In genomic region chr1:63773815-63774616, GRCh38 we compare ENCODE assay signal across 1 cellular context.
A peak's percentile ranks its signal among the peaks of the same experiment; 100 is the strongest.
TF ChIP-seq lines count a peak whose summit lies in the region.

TSS of gene ROR1 (plus strand) at chr1:63774017.

TF ChIP-seq in WTC11, 78 proteins besides CTCF, POLR2A, EP300 and RAD21 (continued from another document and continues in another):
- TF ChIP-seq PRDM15 (CRISPR knock-in tag; IDR thresholded peaks at IDR 0.05) (no peak), TEAD1 (CRISPR knock-in tag; IDR thresholded peaks at IDR 0.05) (no peak; the same call in none of the 2 replicates), NFATC4 (CRISPR knock-in tag; IDR thresholded peaks at IDR 0.05) (no peak), ZNF425 (CRISPR knock-in tag; conservative IDR thresholded peaks at IDR 0.05) (no peak), FOXP1 (CRISPR knock-in tag; IDR thresholded peaks at IDR 0.05; ENCODE audit: borderline replicate concordance) (peak; percentile 94), MLX (CRISPR knock-in tag; IDR thresholded peaks at IDR 0.05) (no peak), ZNF121 (CRISPR knock-in tag; IDR thresholded peaks at IDR 0.05) (no peak), GTF2I (CRISPR knock-in tag; conservative IDR thresholded peaks at IDR 0.05) (no peak), ARID4B (CRISPR knock-in tag; IDR thresholded peaks at IDR 0.05; ENCODE audit: borderline replicate concordance) (peak; percentile 71; the same call in 1 of the 2 replicates), JUN (CRISPR knock-in tag; IDR thresholded peaks at IDR 0.05) (0 out of 2 replicates have a peak, but pooled peaks have one; percentile 45), PREB (CRISPR knock-in tag; IDR thresholded peaks at IDR 0.05; ENCODE audit: borderline replicate concordance) (no peak), NFE2L1 (CRISPR knock-in tag; IDR thresholded peaks at IDR 0.05) (peak; percentile 9; the same call in 1 of the 2 replicates), ZBTB43 (CRISPR knock-in tag; IDR thresholded peaks at IDR 0.05) (no peak; the same call in 1 of the 2 replicates), ZNF416 (CRISPR knock-in tag; IDR thresholded peaks at IDR 0.05) (no peak), E2F4 (CRISPR knock-in tag; IDR thresholded peaks at IDR 0.05; ENCODE audit: borderline replicate concordance, low read depth) (no peak), USF1 (CRISPR knock-in tag; IDR thresholded peaks at IDR 0.05) (peak; percentile 15; the same call in 1 of the 2 replicates), E2F5 (CRISPR knock-in tag; IDR thresholded peaks at IDR 0.05) (peak; percentile 84), MYBL2 (CRISPR knock-in tag; IDR thresholded peaks at IDR 0.05) (peak; percentile 60; the same call in 1 of the 2 replicates), ZNF138 (CRISPR knock-in tag; conservative IDR thresholded peaks at IDR 0.05) (no peak), EMX1 (CRISPR knock-in tag; IDR thresholded peaks at IDR 0.05) (0 out of 2 replicates have a peak, but pooled peaks have one; percentile 50), ATF2 (CRISPR knock-in tag; IDR thresholded peaks at IDR 0.05; ENCODE audit: borderline replicate concordance, low read depth) (no peak), ATF6 (CRISPR knock-in tag; IDR thresholded peaks at IDR 0.05) (no peak), ATF3 (CRISPR knock-in tag; conservative IDR thresholded peaks at IDR 0.05) (no peak), NR3C1 (CRISPR knock-in tag; conservative IDR thresholded peaks at IDR 0.05; ENCODE audit: low read depth) (no peak), ZNF263 (CRISPR knock-in tag; IDR thresholded peaks at IDR 0.05; ENCODE audit: low read depth) (no peak), AR (CRISPR knock-in tag; IDR thresholded peaks at IDR 0.05) (no peak)
